Comparison of ENCODE assay signal across 11 cellular contexts in genomic region chr3:195892105-195892354, GRCh38. TPM values are rescaled to one million over a fixed set of nuclear protein-coding genes. Genes with fewer than 3 reads are reported as not detected.
DNase-seq lines count a peak whose midpoint lies in the region; ATAC-seq and TF ChIP-seq lines count a peak whose summit lies in the region.
"Had no signal": no experiment of that assay in that cellular context is flagged by ENCODE, and none has a peak within 500 bp of the region (broad histone marks: within the 10 kb centered on the region; RNA-seq: fewer than 3 reads in every experiment).

No MANE protein-coding gene starts in this region.

- H3K9ac ChIP-seq in NT2/D1 (ENCODE audit: insufficient read length, low read depth) = peak overlapping the region; percentile 61

- H3K4me3 ChIP-seq in NT2/D1 (ENCODE audit: insufficient read length, low read depth) (no peak overlapping the region), dorsolateral prefrontal cortex (peak overlapping the region; percentile 25 to 95 (median 83)), muscle layer of duodenum (ENCODE audit: low read depth in 1 of 2, low read length in 2 of 2) (peak overlapping the region; percentile 30 to 52)

- DNase-seq in NT2/D1 (ENCODE audit: low read depth, low spot score) = no peak
- no peak for DNase-seq in dorsolateral prefrontal cortex
- DNase-seq in SW480 (ENCODE audit: low spot score) = no peak
- DNase-seq in NCI-H526 treated with DMSO at 0.1 percent for 48 hours (lab: John Stamatoyannopoulos, UW) = no peak
- DNase-seq: effector CD8-positive, alpha-beta T cell; NCI-H446; spleen had no signal

- no peak for TF ChIP-seq CTCF in dorsolateral prefrontal cortex (IDR thresholded peaks at IDR 0.05 in 54 of 56, conservative IDR thresholded peaks at IDR 0.05 in 2 of 56; ENCODE audit: low read depth in 1 of 56, partially characterized antibody in 56 of 56)

- intact Hi-C loops in dorsolateral prefrontal cortex (cut with DNase I) = loop anchor here in 1 of 2 donors (2.0 kb wide), 1 partner anchor 23 kb away; no protein-coding TSS in a partner anchor

- no peak for ATAC-seq in GM19467 (IDR thresholded peaks at IDR 0.05; ENCODE audit: unreplicated experiment)

- peak overlapping the region in 58 of 59 donors; percentile 11 to 98 (median 95) for H3K27ac ChIP-seq in dorsolateral prefrontal cortex
- H3K27ac ChIP-seq in muscle layer of duodenum (ENCODE audit: low read length) = no peak overlapping the region
- peak overlapping the region; percentile 78 for H3K27ac ChIP-seq in temporal lobe (ENCODE audit: low read depth, low read length)
- H3K27ac ChIP-seq: HL-60 had no signal

- H3K9me3 ChIP-seq in NT2/D1 (ENCODE audit: insufficient read depth, low read length) = no peaks in the 10 kb centered on the region
- no peaks in the 10 kb centered on the region for H3K9me3 ChIP-seq in muscle layer of duodenum (ENCODE audit: control insufficient read depth in 1 of 2, low read length in 2 of 2)
- H3K9me3 ChIP-seq: spleen had no signal

- H3K4me1 ChIP-seq in NT2/D1 (ENCODE audit: insufficient read depth, insufficient read length) = peaks cover 54% of the 10 kb centered on the region
- peaks cover 24 to 50% of the 10 kb centered on the region in 2 donors for H3K4me1 ChIP-seq in muscle layer of duodenum (ENCODE audit: control insufficient read depth in 1 of 2, insufficient read depth in 2 of 2, low read length in 2 of 2)

- H3K27me3 ChIP-seq in NT2/D1 (ENCODE audit: insufficient read depth, insufficient read length) = no peaks in the 10 kb centered on the region
- H3K27me3 ChIP-seq in dorsolateral prefrontal cortex = no peaks in the 10 kb centered on the region
- H3K27me3 ChIP-seq in muscle layer of duodenum (ENCODE audit: low read depth, low read length) = no peaks in the 10 kb centered on the region
- H3K27me3 ChIP-seq: spleen had no signal

- H3K36me3 ChIP-seq in NT2/D1 (ENCODE audit: insufficient read depth, insufficient read length, low read length) = peaks cover 20% of the 10 kb centered on the region
- H3K36me3 ChIP-seq in muscle layer of duodenum (ENCODE audit: control insufficient read depth in 1 of 2, insufficient read depth in 2 of 2, low read length in 2 of 2) = no peaks in the 10 kb centered on the region

RNA-seq across cellular contexts. Expression of gene TNK2, which starts 16.3 kb away (rescaled TPM):
- total RNA-seq in dorsolateral prefrontal cortex (100 to 1,000 TPM; 167 to 402 (median 279) TPM), temporal lobe (13.0 TPM)

Comparison
In these comparisons a context has a peak if more than half of its experiments do, and no peak if none do; other contexts are left out.
1. RNA of gene TNK2, which starts 16.3 kb away (total RNA-seq): 167 to 402 TPM in dorsolateral prefrontal cortex; 13.0 TPM in temporal lobe (single experiment); every median in the first group is over 10 times any median in the second.